Comparison of ENCODE assay signal across 2 cellular contexts in genomic region chr15:35872577-35872976, GRCh38.
TF ChIP-seq lines count a peak whose summit lies in the region.

No MANE protein-coding gene starts in this region.

TF ChIP-seq in GM23338, 12 proteins besides CTCF, POLR2A, EP300 and RAD21:
- TF ChIP-seq EZH2 (IDR thresholded peaks at IDR 0.05; ENCODE audit: low read depth, unreplicated experiment), result no peak
- TF ChIP-seq ZNF462 (CRISPR knock-in tag; IDR thresholded peaks at IDR 0.05), result no peak
- no peak for TF ChIP-seq JUNB (IDR thresholded peaks at IDR 0.05; ENCODE audit: unreplicated experiment)
- TF ChIP-seq POLR2AphosphoS5 (IDR thresholded peaks at IDR 0.05; ENCODE audit: low read depth), result no peak
- TF ChIP-seq NANOG (IDR thresholded peaks at IDR 0.05; ENCODE audit: borderline replicate concordance), result no peak
- TF ChIP-seq STAT1 (IDR thresholded peaks at IDR 0.05; ENCODE audit: unreplicated experiment), result no peak
- TF ChIP-seq REST (IDR thresholded peaks at IDR 0.05; ENCODE audit: unreplicated experiment), result no peak
- TF ChIP-seq ETS1 (IDR thresholded peaks at IDR 0.05), result no peak
- no peak for TF ChIP-seq ZNF331 (CRISPR knock-in tag; IDR thresholded peaks at IDR 0.05; ENCODE audit: low read depth)
- no peak for TF ChIP-seq ZNF114 (CRISPR knock-in tag; IDR thresholded peaks at IDR 0.05)

TF ChIP-seq in SK-N-SH, 30 proteins besides CTCF, POLR2A, EP300 and RAD21:
- no peak for TF ChIP-seq MAX (IDR thresholded peaks at IDR 0.05; ENCODE audit: low read depth)
- TF ChIP-seq USF1 (IDR thresholded peaks at IDR 0.05; ENCODE audit: borderline replicate concordance, low read depth), result no peak
- peak; percentile 99 for TF ChIP-seq GATA2 (CRISPR knock-in tag; IDR thresholded peaks at IDR 0.05)
- peak; percentile 73 for TF ChIP-seq NFIC (IDR thresholded peaks at IDR 0.05; ENCODE audit: borderline replicate concordance)
- TF ChIP-seq POLR2AphosphoS5 (IDR thresholded peaks at IDR 0.05; ENCODE audit: low read depth, low read length), result peak; percentile 86
- TF ChIP-seq FOXM1 (IDR thresholded peaks at IDR 0.05; ENCODE audit: low read depth), result no peak
- TF ChIP-seq CHD2 (IDR thresholded peaks at IDR 0.05; ENCODE audit: low read length, partially characterized antibody), result peak; percentile 84
- TF ChIP-seq PBX3 (IDR thresholded peaks at IDR 0.05), result peak; percentile 93
- peak; percentile 67 for TF ChIP-seq JUND (IDR thresholded peaks at IDR 0.05)
- TF ChIP-seq IRF3 (IDR thresholded peaks at IDR 0.05; ENCODE audit: low read depth, low read length), result no peak
- no peak for TF ChIP-seq GABPA (IDR thresholded peaks at IDR 0.05; ENCODE audit: low read depth)
- TF ChIP-seq FOSL2 (IDR thresholded peaks at IDR 0.05; ENCODE audit: borderline replicate concordance, low read depth), result no peak
- no peak; the same call in 1 of the 2 replicates for TF ChIP-seq MXI1 (IDR thresholded peaks at IDR 0.05; ENCODE audit: low read depth, low read length)
- no peak for TF ChIP-seq MEF2A (IDR thresholded peaks at IDR 0.05; ENCODE audit: borderline replicate concordance, low read depth)
- no peak for TF ChIP-seq ELF1 (IDR thresholded peaks at IDR 0.05)
- TF ChIP-seq YY1 (IDR thresholded peaks at IDR 0.05; ENCODE audit: low read depth), result no peak
- no peak for TF ChIP-seq NRF1 (IDR thresholded peaks at IDR 0.05; ENCODE audit: low read depth, low read length)
- TF ChIP-seq RCOR1 (IDR thresholded peaks at IDR 0.05; ENCODE audit: low read length), result peak; percentile 93
- TF ChIP-seq ZBTB33 (IDR thresholded peaks at IDR 0.05; ENCODE audit: borderline replicate concordance, low read depth), result no peak; the same call in 1 of the 2 replicates
- no peak for TF ChIP-seq USF2 (IDR thresholded peaks at IDR 0.05; ENCODE audit: borderline replicate concordance, low read depth, low read length)
- no peak for TF ChIP-seq SMC3 (IDR thresholded peaks at IDR 0.05; ENCODE audit: low read depth, low read length)
- TF ChIP-seq RXRA (IDR thresholded peaks at IDR 0.05; ENCODE audit: borderline replicate concordance, low read depth), result no peak
- peak; percentile 68; the same call in 1 of the 2 replicates for TF ChIP-seq TEAD4 (IDR thresholded peaks at IDR 0.05; ENCODE audit: borderline replicate concordance, insufficient read depth)
- TF ChIP-seq TAF1 (IDR thresholded peaks at IDR 0.05; ENCODE audit: borderline replicate concordance, low read depth, low read length), result no peak
- TF ChIP-seq RFX5 (IDR thresholded peaks at IDR 0.05; ENCODE audit: low read length), result peak; percentile 93
- no peak for TF ChIP-seq REST (IDR thresholded peaks at IDR 0.05; ENCODE audit: low read depth, low read length)
- TF ChIP-seq FOXJ3 (CRISPR knock-in tag; IDR thresholded peaks at IDR 0.05), result peak; percentile 97
- peak; percentile 97 for TF ChIP-seq TCF12 (IDR thresholded peaks at IDR 0.05)
- no peak for TF ChIP-seq SIN3A (IDR thresholded peaks at IDR 0.05; ENCODE audit: borderline replicate concordance, low read depth, low read length)
- TF ChIP-seq EZH2phosphoT487 (IDR thresholded peaks at IDR 0.05; ENCODE audit: borderline replicate concordance, low read depth), result no peak
